Comparison of ENCODE assay signal across 37 cellular contexts in genomic region chr17:32274101-32274500, GRCh38. TPM values are rescaled to one million over a fixed set of nuclear protein-coding genes. Genes with fewer than 3 reads are reported as not detected.
"Had no signal": no experiment of that assay in that cellular context is flagged by ENCODE, and none has a peak within 500 bp of the region (broad histone marks: within the 10 kb centered on the region; RNA-seq: fewer than 3 reads in every experiment).

No MANE protein-coding gene starts in this region.

- DNase-seq: activated B cell treated with CpG ODN at 0.5 μM for 24 hours; activated CD4-positive, alpha-beta memory T cell treated with anti-CD3 and anti-CD28 coated beads for 36 hours; activated CD4-positive, alpha-beta T cell treated with anti-CD3 and anti-CD28 coated beads for 4 hours; activated CD4-positive, alpha-beta T cell treated with anti-CD3 and anti-CD28 coated beads, Interleukin-2, amount 50 U/mL, for 1 hour; activated CD4-positive, CD25-positive, alpha-beta regulatory T cell treated with anti-CD3 and anti-CD28 coated beads, Interleukin-2, amount 50 U/mL, for 72 hours; activated CD8-positive, alpha-beta memory T cell treated with anti-CD3 and anti-CD28 coated beads, Interleukin-2, amount 50 U/mL, for 4 hours; activated gamma-delta T cell treated with Interleukin-2 at 50 U/mL for 16 hours; activated naive CD4-positive, alpha-beta T cell treated with anti-CD3 and anti-CD28 coated beads, Interleukin-2, amount 10 ng/mL, durations not matched to agents 7 days and 5 days; activated naive CD8-positive, alpha-beta T cell treated with anti-CD3 and anti-CD28 coated beads, Interleukin-2, amount 50 U/mL, for 24 hours; activated T-cell treated with anti-CD3 and anti-CD28 coated beads for 4 hours; activated T-cell treated with anti-CD3 and anti-CD28 coated beads, Interleukin-2, amount 50 U/mL, for 4 hours; anterior cingulate cortex; brain microvascular endothelial cell; central memory CD4-positive, alpha-beta T cell; NCI-H1048; NCI-H1105 treated with DMSO at 0.1 percent for 48 hours; NCI-H1436; NCI-H1694; NCI-H1930; NCI-H2107; NCI-H2171; NCI-H510A; NCI-H526; NCI-H748 treated with DMSO at 0.1 percent for 48 hours; NK-92 treated with Interleukin-12 subunit alpha and Interleukin-12 subunit beta, amount 100 ng/mL, for 24 hours; PC-9; SIG-M5; SW 1271; T-helper 1 cell; T-helper 2 cell; T-helper 9 cell had no signal

- H3K9me3 Mint-ChIP-seq: activated B cell treated with CpG ODN at 0.5 μM for 24 hours; activated CD4-positive, alpha-beta memory T cell treated with anti-CD3 and anti-CD28 coated beads for 36 hours; activated naive CD4-positive, alpha-beta T cell treated with anti-CD3 and anti-CD28 coated beads, Interleukin-2, amount 10 ng/mL, durations not matched to agents 7 days and 5 days; activated naive CD8-positive, alpha-beta T cell treated with anti-CD3 and anti-CD28 coated beads, Interleukin-2, amount 50 U/mL, for 24 hours; activated T-cell treated with anti-CD3 and anti-CD28 coated beads, Interleukin-2, amount 50 U/mL, for 4 hours; activated T-helper 1 cell treated with anti-CD3 and anti-CD28 coated beads, Interleukin-12 subunit alpha, Interleukin-12 subunit beta, Interleukin-2, Interleukin-4 antibody, amounts not matched to agents 30 ng/mL and 10 ng/mL and 1 ng/mL, durations not matched to agents 14 hours and 24 hours and 36 hours had no signal

- H3K4me1 Mint-ChIP-seq: activated naive CD4-positive, alpha-beta T cell treated with anti-CD3 and anti-CD28 coated beads, Interleukin-2, amount 10 ng/mL, durations not matched to agents 7 days and 5 days had no signal

- H3K4me3 Mint-ChIP-seq: activated B cell treated with CpG ODN at 0.5 μM for 24 hours; activated CD4-positive, alpha-beta memory T cell treated with anti-CD3 and anti-CD28 coated beads for 36 hours; activated naive CD4-positive, alpha-beta T cell treated with anti-CD3 and anti-CD28 coated beads, Interleukin-2, amount 10 ng/mL, durations not matched to agents 7 days and 5 days; activated naive CD8-positive, alpha-beta T cell; activated naive CD8-positive, alpha-beta T cell treated with anti-CD3 and anti-CD28 coated beads, Interleukin-2, amount 50 U/mL, for 24 hours; activated T-cell treated with anti-CD3 and anti-CD28 coated beads, Interleukin-2, amount 50 U/mL, for 4 hours; activated T-helper 1 cell treated with anti-CD3 and anti-CD28 coated beads, Interleukin-12 subunit alpha, Interleukin-12 subunit beta, Interleukin-2, Interleukin-4 antibody, amounts not matched to agents 30 ng/mL and 10 ng/mL and 1 ng/mL, durations not matched to agents 14 hours and 24 hours and 36 hours had no signal

- H2AFZ ChIP-seq: PC-9 had no signal

- ATAC-seq: activated naive CD8-positive, alpha-beta T cell treated with anti-CD3 and anti-CD28 coated beads, Interleukin-2, amount 50 U/mL, for 24 hours; activated T-cell treated with anti-CD3 and anti-CD28 coated beads, Interleukin-2, amount 50 U/mL, for 4 hours; Right ventricle myocardium inferior had no signal

- H3K36me3 Mint-ChIP-seq: activated CD4-positive, alpha-beta memory T cell treated with anti-CD3 and anti-CD28 coated beads for 36 hours; activated naive CD4-positive, alpha-beta T cell treated with anti-CD3 and anti-CD28 coated beads, Interleukin-2, amount 10 ng/mL, durations not matched to agents 7 days and 5 days; activated naive CD8-positive, alpha-beta T cell had no signal

- H3K4me2 ChIP-seq: PC-9 had no signal

- H3K36me3 ChIP-seq: brain microvascular endothelial cell had no signal

- H3K27ac ChIP-seq: brain microvascular endothelial cell, PC-9, RWPE1, VCaP had no signal

- H3K4me3 ChIP-seq: PC-9 had no signal

- H3K27ac Mint-ChIP-seq: activated B cell treated with CpG ODN at 0.5 μM for 24 hours; activated CD4-positive, alpha-beta memory T cell treated with anti-CD3 and anti-CD28 coated beads for 36 hours; activated naive CD4-positive, alpha-beta T cell treated with anti-CD3 and anti-CD28 coated beads, Interleukin-2, amount 10 ng/mL, durations not matched to agents 7 days and 5 days; activated naive CD8-positive, alpha-beta T cell; activated naive CD8-positive, alpha-beta T cell treated with anti-CD3 and anti-CD28 coated beads, Interleukin-2, amount 50 U/mL, for 24 hours; activated T-helper 1 cell treated with anti-CD3 and anti-CD28 coated beads, Interleukin-12 subunit alpha, Interleukin-12 subunit beta, Interleukin-2, Interleukin-4 antibody, amounts not matched to agents 30 ng/mL and 10 ng/mL and 1 ng/mL, durations not matched to agents 14 hours and 24 hours and 36 hours had no signal

RNA-seq across cellular contexts. Expression of gene RHBDL3, which starts 8.5 kb away (rescaled TPM):
- total RNA-seq: MCF 10A, PC-9 had no signal
